1 cellular context compared by ENCODE assay signal in genomic region chr17:5191541-5192417, GRCh38.
A peak's percentile ranks its signal among the peaks of the same experiment; 100 is the strongest.
TF ChIP-seq lines count a peak whose summit lies in the region.

ZNF594 (minus strand) TSS chr17:5191868; CDS start chr17:5184256, 7,612 bp downstream.

TF ChIP-seq in K562, 482 proteins besides CTCF, POLR2A, EP300 and RAD21 (continued from another document and continues in another):
- TF ChIP-seq ZBTB40 (IDR thresholded peaks at IDR 0.05) (peak; percentile 89), ZBTB40 (CRISPR knock-in tag; IDR thresholded peaks at IDR 0.05) (no peak), NFRKB (IDR thresholded peaks at IDR 0.05; ENCODE audit: low read depth) (no peak), CTBP1 (IDR thresholded peaks at IDR 0.05; ENCODE audit: borderline replicate concordance) (peak; percentile 73), PHF8 (IDR thresholded peaks at IDR 0.05; ENCODE audit: borderline replicate concordance, low read length) (peak; percentile 87), STAT5B (CRISPR knock-in tag; IDR thresholded peaks at IDR 0.05) (no peak), TAF9B (IDR thresholded peaks at IDR 0.05; ENCODE audit: partially characterized antibody) (peak; percentile 19), FOXP1 (CRISPR knock-in tag; IDR thresholded peaks at IDR 0.05) (no peak), CC2D1A (IDR thresholded peaks at IDR 0.05) (peak; percentile 92), CSDE1 (IDR thresholded peaks at IDR 0.05) (peak in 1 of 2 experiments; percentile 59; a peak in 1 of 4 replicates), MYNN (IDR thresholded peaks at IDR 0.05) (no peak), MYNN (CRISPR knock-in tag; IDR thresholded peaks at IDR 0.05) (no peak), MLLT1 (IDR thresholded peaks at IDR 0.05) (0 out of 4 replicates have a peak, but pooled peaks of 1 of the 2 experiments have one; percentile 31), RREB1 (CRISPR knock-in tag; IDR thresholded peaks at IDR 0.05) (no peak), TFAP4 (CRISPR knock-in tag; IDR thresholded peaks at IDR 0.05; ENCODE audit: borderline replicate concordance) (peak; percentile 97), SAFB (IDR thresholded peaks at IDR 0.05; ENCODE audit: borderline replicate concordance, low read depth, low read length) (0 out of 2 replicates have a peak, but pooled peaks have one; percentile 37), GMEB1 (CRISPR knock-in tag; IDR thresholded peaks at IDR 0.05) (peak; percentile 14; the same call in 1 of the 2 replicates), NR2C2 (CRISPR knock-in tag; IDR thresholded peaks at IDR 0.05) (no peak), NR2C2 (tag; IDR thresholded peaks at IDR 0.05) (peak; percentile 83), CEBPG (CRISPR knock-in tag; IDR thresholded peaks at IDR 0.05) (no peak), CEBPG (tag; conservative IDR thresholded peaks at IDR 0.05 in 1 of 2, IDR thresholded peaks at IDR 0.05 in 1 of 2) (no peak), POLR2H (tag; IDR thresholded peaks at IDR 0.05; ENCODE audit: low read depth) (peak; percentile 28; the same call in 1 of the 2 replicates), ZNF518B (CRISPR knock-in tag; IDR thresholded peaks at IDR 0.05) (no peak), GTF2F1 (IDR thresholded peaks at IDR 0.05; ENCODE audit: low read depth, low read length) (0 out of 2 replicates have a peak, but pooled peaks have one; percentile 35), TAL1 (IDR thresholded peaks at IDR 0.05) (no peak), HOXB6 (CRISPR knock-in tag; IDR thresholded peaks at IDR 0.05; ENCODE audit: borderline replicate concordance) (no peak), NFIC (IDR thresholded peaks at IDR 0.05) (no peak; the same call in 1 of the 2 replicates), TOE1 (IDR thresholded peaks at IDR 0.05; ENCODE audit: borderline replicate concordance) (peak; percentile 47; the same call in 1 of the 2 replicates), TOE1 (CRISPR knock-in tag; IDR thresholded peaks at IDR 0.05; ENCODE audit: borderline replicate concordance, low read depth) (no peak), ETV5 (CRISPR knock-in tag; IDR thresholded peaks at IDR 0.05; ENCODE audit: low read depth) (peak; percentile 89; the same call in 1 of the 2 replicates)
